32 cellular contexts compared by ENCODE assay signal in genomic region chr3:20161714-20162113, GRCh38.
"Had no signal": no experiment of that assay in that cellular context is flagged by ENCODE, and none has a peak within 500 bp of the region (broad histone marks: within the 10 kb centered on the region; RNA-seq: fewer than 3 reads in every experiment).

No MANE protein-coding gene starts in this region.

- H3K9me3 ChIP-seq: colonic mucosa had no signal

- FAIRE-seq: astrocyte, frontal cortex had no signal

- H3K27me3 Mint-ChIP-seq: activated B cell treated with CpG ODN at 0.5 μM for 24 hours; activated CD8-positive, alpha-beta T cell treated with anti-CD3 and anti-CD28 coated beads for 36 hours; activated T-helper 17 cell treated with anti-CD3 and anti-CD28 coated beads, Interleukin-2, amount 50 U/mL, for 72 hours had no signal

- H3K27me3 ChIP-seq: brain microvascular endothelial cell, colonic mucosa had no signal

- H3K27ac ChIP-seq: brain microvascular endothelial cell, colonic mucosa, WERI-Rb-1 had no signal

- H3K9me3 Mint-ChIP-seq: activated B cell treated with CpG ODN at 0.5 μM for 24 hours; activated CD8-positive, alpha-beta T cell treated with anti-CD3 and anti-CD28 coated beads for 36 hours; activated T-cell treated with anti-CD3 and anti-CD28 coated beads, Interleukin-2, amount 50 U/mL, for 4 hours; activated T-helper 17 cell treated with anti-CD3 and anti-CD28 coated beads, Interleukin-2, amount 50 U/mL, for 72 hours; endodermal cell; T-cell; T-helper 1 cell treated with Interleukin-12 subunit alpha and Interleukin-12 subunit beta and Interleukin-4 antibody, amounts not matched to agents 30 μg/mL and 1 μg/mL, for 36 hours; T-helper 2 cell treated with Interferon-gamma antibody and Interleukin-4, amounts not matched to agents 5 μg/mL and 100 μg/mL, for 36 hours had no signal

- H3K4me1 ChIP-seq: colonic mucosa had no signal

- H3K4me3 Mint-ChIP-seq: activated B cell treated with CpG ODN at 0.5 μM for 24 hours; activated CD8-positive, alpha-beta T cell treated with anti-CD3 and anti-CD28 coated beads for 36 hours; activated naive CD8-positive, alpha-beta T cell; activated T-cell treated with anti-CD3 and anti-CD28 coated beads, Interleukin-2, amount 50 U/mL, for 4 hours; activated T-helper 17 cell treated with anti-CD3 and anti-CD28 coated beads, Interleukin-2, amount 50 U/mL, for 72 hours; endodermal cell; T-cell; T-helper 1 cell treated with Interleukin-12 subunit alpha and Interleukin-12 subunit beta and Interleukin-4 antibody, amounts not matched to agents 30 μg/mL and 1 μg/mL, for 36 hours; T-helper 2 cell treated with Interferon-gamma antibody and Interleukin-4, amounts not matched to agents 5 μg/mL and 100 μg/mL, for 36 hours had no signal

- H3K36me3 ChIP-seq: brain microvascular endothelial cell, colonic mucosa had no signal

- H3K36me3 Mint-ChIP-seq: T-cell had no signal

- H3K27ac Mint-ChIP-seq: activated CD8-positive, alpha-beta T cell treated with anti-CD3 and anti-CD28 coated beads for 36 hours; activated naive CD8-positive, alpha-beta T cell; activated T-helper 17 cell treated with anti-CD3 and anti-CD28 coated beads, Interleukin-2, amount 50 U/mL, for 72 hours; endodermal cell; T-helper 1 cell treated with Interleukin-12 subunit alpha and Interleukin-12 subunit beta and Interleukin-4 antibody, amounts not matched to agents 30 μg/mL and 1 μg/mL, for 36 hours; T-helper 2 cell treated with Interferon-gamma antibody and Interleukin-4, amounts not matched to agents 5 μg/mL and 100 μg/mL, for 36 hours had no signal

- H3K4me3 ChIP-seq: colonic mucosa had no signal

- H3K4me1 Mint-ChIP-seq: endodermal cell had no signal

- ATAC-seq: activated CD4-positive, CD25-positive, alpha-beta regulatory T cell treated with anti-CD3 and anti-CD28 coated beads, Interleukin-2, amount 50 U/mL, for 24 hours; activated CD8-positive, alpha-beta T cell treated with anti-CD3 and anti-CD28 coated beads for 36 hours; activated T-cell treated with anti-CD3 and anti-CD28 coated beads, Interleukin-2, amount 50 U/mL, for 4 hours; activated T-helper 17 cell treated with anti-CD3 and anti-CD28 coated beads, Interleukin-2, amount 50 U/mL, for 72 hours; esophagus mucosa; T-cell had no signal

- DNase-seq: activated B cell treated with CpG ODN at 0.5 μM for 24 hours; activated CD4-positive, alpha-beta T cell treated with anti-CD3 and anti-CD28 coated beads for 48 hours; activated CD4-positive, alpha-beta T cell treated with anti-CD3 and anti-CD28 coated beads, Interleukin-2, amount 50 U/mL, for 1 hour; activated CD4-positive, alpha-beta T cell treated with anti-CD3 and anti-CD28 coated beads, Interleukin-2, amount 50 U/mL, for 48 hours; activated CD8-positive, alpha-beta memory T cell treated with anti-CD3 and anti-CD28 coated beads for 24 hours; activated CD8-positive, alpha-beta T cell treated with anti-CD3 and anti-CD28 coated beads for 36 hours; activated effector memory CD4-positive, alpha-beta T cell treated with Interleukin-2 at 50 U/mL for 16 hours; activated gamma-delta T cell treated with Interleukin-2 at 50 U/mL for 16 hours; activated naive CD4-positive, alpha-beta T cell treated with anti-CD3 and anti-CD28 coated beads, Interleukin-2, amount 50 U/mL, for 16 hours; activated naive CD4-positive, alpha-beta T cell treated with Interleukin-2 at 50 U/mL for 16 hours; activated T-cell treated with anti-CD3 and anti-CD28 coated beads, Interleukin-2, amount 50 U/mL, for 4 hours; amniotic stem cell; anterior cingulate cortex; brain microvascular endothelial cell; caudate nucleus; cerebellar nuclear complex; colonic mucosa; effector CD8-positive, alpha-beta T cell; endodermal cell; foreskin fibroblast; head of caudate nucleus; T-cell; T1000; WERI-Rb-1 had no signal
